ENCODE assay signal across 8 cellular contexts in genomic region chr1:103461171-103462105, GRCh38.
DNase-seq lines count a peak whose midpoint lies in the region; ATAC-seq and TF ChIP-seq lines count a peak whose summit lies in the region.

No MANE protein-coding gene starts in this region.

- H3K4me3 Mint-ChIP-seq in CD8-positive, alpha-beta T cell = no peak overlapping the region
- no peak overlapping the region for H3K4me3 Mint-ChIP-seq in neural progenitor cell

- peak overlapping the region; percentile 53 for H3K4me2 ChIP-seq in neural progenitor cell

- no peak for ATAC-seq in CD8-positive, alpha-beta T cell
- ATAC-seq in HG02642 (IDR thresholded peaks at IDR 0.05; ENCODE audit: poor library complexity, unreplicated experiment) = no peak

- no peak overlapping the region for H3K4me3 ChIP-seq in CD8-positive, alpha-beta T cell (ENCODE audit: low read depth, low read length)
- H3K4me3 ChIP-seq in cardiac fibroblast (replicated peaks in 1 of 2; ENCODE audit: low read depth in 2 of 2, low read length in 2 of 2) = no peak overlapping the region
- no peak overlapping the region for H3K4me3 ChIP-seq in neural progenitor cell
- H3K4me3 ChIP-seq in MG63 = no peak overlapping the region

- intact Hi-C loops in CD8-positive, alpha-beta T cell (cut with DNase I, micrococcal nuclease) = no loop called here

- no peak overlapping the region for H3K27ac Mint-ChIP-seq in CD8-positive, alpha-beta T cell
- no peak overlapping the region for H3K27ac Mint-ChIP-seq in neural progenitor cell

- H3K36me3 Mint-ChIP-seq in CD8-positive, alpha-beta T cell = no peaks in the 10 kb centered on the region
- no peaks in the 10 kb centered on the region for H3K36me3 Mint-ChIP-seq in neural progenitor cell

- TF ChIP-seq CTCF in CD8-positive, alpha-beta T cell (IDR thresholded peaks at IDR 0.05) = peak; percentile 58
- TF ChIP-seq CTCF in GM20000 (IDR thresholded peaks at IDR 0.05; ENCODE audit: extremely low read depth, missing control alignments) (peak; percentile 46), cardiac fibroblast (IDR thresholded peaks at IDR 0.05; ENCODE audit: low read depth, low read length) (peak; percentile 46), neural progenitor cell (IDR thresholded peaks at IDR 0.05) (peak; percentile 81)

- no peaks in the 10 kb centered on the region for H3K9me3 Mint-ChIP-seq in CD8-positive, alpha-beta T cell
- no peaks in the 10 kb centered on the region for H3K9me3 Mint-ChIP-seq in neural progenitor cell

- DNase-seq in CD8-positive, alpha-beta T cell = no peak
- DNase-seq in GM20000 (ENCODE audit: low spot score) (peak; percentile 10), NAMALWA (ENCODE audit: low spot score) (peak; percentile 39), cardiac fibroblast (ENCODE audit: low read depth in 2 of 2) (peak; percentile 29 to 65), neural progenitor cell (ENCODE audit: low spot score) (peak; percentile 10), MG63 (no peak)
- no peak for DNase-seq in effector CD8-positive, alpha-beta T cell (lab: John Stamatoyannopoulos, UW)

- no peaks in the 10 kb centered on the region for H4K20me1 ChIP-seq in neural progenitor cell (ENCODE audit: low read depth)

- POLR2A ChIA-PET in CD8-positive, alpha-beta T cell (lab: Charles Lee) = no interaction called here

- H3K9ac ChIP-seq in neural progenitor cell = no peak overlapping the region

- no peaks in the 10 kb centered on the region for H3K27me3 ChIP-seq in CD8-positive, alpha-beta T cell (ENCODE audit: insufficient read depth, low read length)
- H3K27me3 ChIP-seq in neural progenitor cell (no peaks in the 10 kb centered on the region), MG63 (no peaks in the 10 kb centered on the region)

- no peaks in the 10 kb centered on the region for H3K9me3 ChIP-seq in CD8-positive, alpha-beta T cell (ENCODE audit: low read length)
- H3K9me3 ChIP-seq in neural progenitor cell (ENCODE audit: low read depth) (no peaks in the 10 kb centered on the region), MG63 (no peaks in the 10 kb centered on the region)

- H3K4me1 ChIP-seq in CD8-positive, alpha-beta T cell (ENCODE audit: insufficient read depth, low read length) = no peaks in the 10 kb centered on the region
- peaks cover 39% of the 10 kb centered on the region for H3K4me1 ChIP-seq in neural progenitor cell

- H3K4me1 Mint-ChIP-seq in CD8-positive, alpha-beta T cell (ENCODE audit: low read depth) = no peaks in the 10 kb centered on the region
- peaks cover 16% of the 10 kb centered on the region for H3K4me1 Mint-ChIP-seq in neural progenitor cell

- no peaks in the 10 kb centered on the region for H3K36me3 ChIP-seq in CD8-positive, alpha-beta T cell (ENCODE audit: insufficient read depth, low read length)
- H3K36me3 ChIP-seq in neural progenitor cell = no peaks in the 10 kb centered on the region
- no peaks in the 10 kb centered on the region for H3K36me3 ChIP-seq in MG63

- no peaks in the 10 kb centered on the region for H3K27me3 Mint-ChIP-seq in CD8-positive, alpha-beta T cell (ENCODE audit: low read depth)
- no peaks in the 10 kb centered on the region for H3K27me3 Mint-ChIP-seq in neural progenitor cell (ENCODE audit: insufficient read depth, low read depth)

- H2AFZ ChIP-seq in neural progenitor cell (replicated peaks) = no peak overlapping the region

- CTCF ChIA-PET in CD8-positive, alpha-beta T cell (lab: Charles Lee) = interaction anchor here (1.8 to 2.3 kb wide), 2 partner anchors 10 to 13 kb away, joined by 4 to 7 read pairs; no protein-coding TSS in a partner anchor

- H3K27ac ChIP-seq in CD8-positive, alpha-beta T cell (ENCODE audit: low read depth, low read length) = no peak overlapping the region
- H3K27ac ChIP-seq in neural progenitor cell = no peak overlapping the region

- H3K79me2 ChIP-seq in neural progenitor cell (ENCODE audit: low read depth) = no peaks in the 10 kb centered on the region

- peaks cover 10% of the 10 kb centered on the region for H3F3A ChIP-seq in neural progenitor cell (ENCODE audit: low read depth)

Comparison
In these comparisons a context has a peak if more than half of its experiments do, and no peak if none do; other contexts are left out.
1. DNase-seq: peak in GM20000 (single experiment), NAMALWA (single experiment), cardiac fibroblast (2 of 2) and neural progenitor cell (single experiment); none in CD8-positive, alpha-beta T cell (0 of 7), effector CD8-positive, alpha-beta T cell (single experiment) and MG63 (single experiment).
2. Peak in every context shown above with its lines, with median percentiles within 50 percentile points of each other: CTCF ChIP-seq.